Comparison of ENCODE assay signal across 13 cellular contexts in genomic region chr17:41626914-41627295, GRCh38. TPM values are rescaled to one million over a fixed set of nuclear protein-coding genes. Genes with fewer than 3 reads are reported as not detected.
"Had no signal": no experiment of that assay in that cellular context is flagged by ENCODE, and none has a peak within 500 bp of the region (broad histone marks: within the 10 kb centered on the region; RNA-seq: fewer than 3 reads in every experiment).

No MANE protein-coding gene starts in this region.

RNA-seq across cellular contexts. Expression of gene KRT17, which starts 2.5 kb away (rescaled TPM):
- total RNA-seq: activated CD4-positive, alpha-beta T cell treated with anti-CD3 and anti-CD28 coated beads for 36 hours; activated CD8-positive, alpha-beta T cell treated with anti-CD3 and anti-CD28 coated beads, Interleukin-2, amount 10 ng/mL, durations not matched to agents 7 days and 5 days; activated naive CD8-positive, alpha-beta T cell treated with anti-CD3 and anti-CD28 coated beads, Interleukin-2, amount 10 ng/mL, durations not matched to agents 7 days and 5 days; activated T-helper 2 cell treated with anti-CD3 and anti-CD28 coated beads, Interferon-gamma antibody, Interleukin-2, Interleukin-4, amounts not matched to agents 10 μg/mL and 5 μg/mL and 100 μg/mL, durations not matched to agents 14 hours and 24 hours and 36 hours had no signal
- polyA plus RNA-seq: IgD-negative memory B cell had no signal

RNA-seq across cellular contexts. Expression of gene KRT16, which starts 14.3 kb away (rescaled TPM):
- total RNA-seq: activated CD4-positive, alpha-beta T cell treated with anti-CD3 and anti-CD28 coated beads for 36 hours; activated CD4-positive, alpha-beta T cell treated with anti-CD3 and anti-CD28 coated beads, Interleukin-2, amount 10 ng/mL, durations not matched to agents 7 days and 5 days; activated CD8-positive, alpha-beta T cell treated with anti-CD3 and anti-CD28 coated beads, Interleukin-2, amount 10 ng/mL, durations not matched to agents 7 days and 5 days; activated naive CD8-positive, alpha-beta T cell treated with anti-CD3 and anti-CD28 coated beads, Interleukin-2, amount 10 ng/mL, durations not matched to agents 7 days and 5 days; activated T-helper 2 cell treated with anti-CD3 and anti-CD28 coated beads, Interferon-gamma antibody, Interleukin-2, Interleukin-4, amounts not matched to agents 10 μg/mL and 5 μg/mL and 100 μg/mL, durations not matched to agents 14 hours and 24 hours and 36 hours; Peyer's patch; WTC11 had no signal
- polyA plus RNA-seq: IgD-negative memory B cell, SK-N-SH had no signal

RNA-seq across cellular contexts. Expression of gene KRT14, which starts 40.2 kb away (rescaled TPM):
- total RNA-seq: activated CD4-positive, alpha-beta T cell treated with anti-CD3 and anti-CD28 coated beads for 36 hours; activated CD4-positive, alpha-beta T cell treated with anti-CD3 and anti-CD28 coated beads, Interleukin-2, amount 10 ng/mL, durations not matched to agents 7 days and 5 days; activated CD8-positive, alpha-beta T cell treated with anti-CD3 and anti-CD28 coated beads, Interleukin-2, amount 10 ng/mL, durations not matched to agents 7 days and 5 days; activated naive CD8-positive, alpha-beta T cell treated with anti-CD3 and anti-CD28 coated beads, Interleukin-2, amount 10 ng/mL, durations not matched to agents 7 days and 5 days; activated T-helper 2 cell treated with anti-CD3 and anti-CD28 coated beads, Interferon-gamma antibody, Interleukin-2, Interleukin-4, amounts not matched to agents 10 μg/mL and 5 μg/mL and 100 μg/mL, durations not matched to agents 14 hours and 24 hours and 36 hours; SJCRH30; WTC11 had no signal
- polyA plus RNA-seq: IgD-negative memory B cell, SK-N-SH had no signal

RNA-seq across cellular contexts. Expression of gene KRT9, which starts 55.0 kb away (rescaled TPM):
- total RNA-seq: activated CD4-positive, alpha-beta T cell treated with anti-CD3 and anti-CD28 coated beads for 36 hours; activated CD4-positive, alpha-beta T cell treated with anti-CD3 and anti-CD28 coated beads, Interleukin-2, amount 10 ng/mL, durations not matched to agents 7 days and 5 days; activated CD8-positive, alpha-beta T cell treated with anti-CD3 and anti-CD28 coated beads, Interleukin-2, amount 10 ng/mL, durations not matched to agents 7 days and 5 days; activated naive CD8-positive, alpha-beta T cell treated with anti-CD3 and anti-CD28 coated beads, Interleukin-2, amount 10 ng/mL, durations not matched to agents 7 days and 5 days; activated T-helper 2 cell treated with anti-CD3 and anti-CD28 coated beads, Interferon-gamma antibody, Interleukin-2, Interleukin-4, amounts not matched to agents 10 μg/mL and 5 μg/mL and 100 μg/mL, durations not matched to agents 14 hours and 24 hours and 36 hours; ascending aorta; body of pancreas; Peyer's patch; SJCRH30; WTC11 had no signal
- polyA plus RNA-seq: adipose tissue, IgD-negative memory B cell, SK-N-SH had no signal
